In the genomic region with DNA sequence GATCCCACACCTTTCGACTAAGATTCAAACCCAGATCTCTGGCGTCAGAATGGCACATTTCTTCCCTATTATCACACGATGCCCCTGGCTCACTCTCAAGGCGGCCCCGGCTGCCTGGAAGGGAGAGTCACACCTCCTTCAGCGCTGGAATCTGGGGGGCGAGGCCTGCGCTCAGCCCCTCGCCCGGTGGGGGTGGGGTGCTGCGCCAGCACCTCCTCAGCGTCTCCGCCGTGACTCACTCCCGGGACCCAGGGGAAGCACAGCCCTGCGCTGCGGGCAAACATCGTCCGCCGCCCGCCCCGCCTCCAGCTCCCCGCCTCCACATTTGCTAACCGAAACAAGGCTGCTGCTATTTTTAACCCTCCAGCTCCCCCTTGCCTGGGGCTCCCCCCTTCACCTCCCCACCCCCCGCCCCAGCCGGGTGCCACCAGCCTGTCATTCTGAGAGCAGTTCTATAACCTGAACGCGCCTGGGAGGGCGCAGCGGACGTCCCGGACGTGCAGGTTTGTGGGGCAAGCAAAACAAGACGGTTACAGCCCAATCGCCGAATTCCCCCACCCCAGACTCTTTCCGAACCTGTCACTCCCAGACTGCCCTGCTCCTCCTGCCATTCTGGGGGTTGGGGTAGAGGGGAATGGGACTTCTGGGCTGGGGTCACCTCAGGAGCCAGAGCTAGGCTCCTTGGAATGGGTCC, we compare ENCODE assay signal across 8 cellular contexts. TPM values are rescaled to one million over a fixed set of nuclear protein-coding genes. Genes with fewer than 3 reads are reported as not detected.
DNase-seq lines count a peak whose midpoint lies in the region; ATAC-seq and TF ChIP-seq lines count a peak whose summit lies in the region.

No MANE protein-coding gene starts in this region.

- peaks cover 65% of the 10 kb centered on the region for H3K4me1 ChIP-seq in ectodermal cell (ENCODE audit: control insufficient read depth, insufficient read depth, low read length)

- H3K27me3 ChIP-seq in ectodermal cell (ENCODE audit: control insufficient read depth, insufficient read depth, low read length, poor library complexity, severe bottlenecking), result no peaks in the 10 kb centered on the region

- ATAC-seq in activated CD8-positive, alpha-beta T cell treated with anti-CD3 and anti-CD28 coated beads for 36 hours, result peak; percentile 68

- H3K27ac ChIP-seq in ectodermal cell (ENCODE audit: insufficient read depth, low read depth, low read length, poor library complexity, severe bottlenecking), result peak overlapping the region; percentile 77

- no peaks in the 10 kb centered on the region for H3K9me3 ChIP-seq in ectodermal cell (ENCODE audit: control insufficient read depth, low read length)

- CTCF ChIA-PET in activated CD8-positive, alpha-beta T cell treated with anti-CD3 and anti-CD28 coated beads for 36 hours (lab: Charles Lee), result interaction anchor here (0.8 to 19.8 kb wide), 8 partner anchors 9 to 72 kb away, joined by 3 to 624 read pairs (median 8); no protein-coding TSS in a partner anchor

- peak; percentile 93 for DNase-seq in GM10266 (ENCODE audit: extremely low spot score)
- DNase-seq in HFF-Myc (ENCODE audit: extremely low read depth, low read depth), result no peak
- peak; percentile 62 for DNase-seq in NCI-H1436 (lab: John Stamatoyannopoulos, UW)
- DNase-seq in activated CD8-positive, alpha-beta T cell treated with anti-CD3 and anti-CD28 coated beads for 36 hours, result peak; percentile 98
- peak; percentile 95 for DNase-seq in mesenteric fat pad (ENCODE audit: low spot score)
- DNase-seq in stimulated activated CD8-positive, alpha-beta memory T cell treated with anti-CD3 and anti-CD28 coated beads, Interleukin-15, amount 100 ng/mL, for 24 hours (ENCODE audit: low read depth), result peak; percentile 73
- DNase-seq in HuH-7 (ENCODE audit: low spot score), result no peak

- intact Hi-C loops in activated CD8-positive, alpha-beta T cell treated with anti-CD3 and anti-CD28 coated beads for 36 hours (cut with micrococcal nuclease), result loop anchor here (1.0 to 10.0 kb wide), 3 partner anchors 19 to 598 kb away; no protein-coding TSS in a partner anchor

- no peaks in the 10 kb centered on the region for H3K27me3 Mint-ChIP-seq in activated CD8-positive, alpha-beta T cell treated with anti-CD3 and anti-CD28 coated beads for 36 hours

- H3K27ac Mint-ChIP-seq in activated CD8-positive, alpha-beta T cell treated with anti-CD3 and anti-CD28 coated beads for 36 hours, result peak overlapping the region; percentile 98

- POLR2A ChIA-PET in activated CD8-positive, alpha-beta T cell treated with anti-CD3 and anti-CD28 coated beads for 36 hours (lab: Charles Lee), result interaction anchor here (0.7 to 37.9 kb wide), 12 partner anchors 9 to 1544 kb away, joined by 3 to 904 read pairs (median 4); partner anchors contain the start of gene SLC38A1

- peaks cover 63% of the 10 kb centered on the region for H3K4me1 Mint-ChIP-seq in activated CD8-positive, alpha-beta T cell treated with anti-CD3 and anti-CD28 coated beads for 36 hours (ENCODE audit: low read depth)

- H3K4me3 Mint-ChIP-seq in activated CD8-positive, alpha-beta T cell treated with anti-CD3 and anti-CD28 coated beads for 36 hours, result peak overlapping the region; percentile 86

- H3K4me3 ChIP-seq in HFF-Myc (replicated peaks; ENCODE audit: low read depth, low read length) (peak overlapping the region; percentile 38), ectodermal cell (ENCODE audit: insufficient read depth, low read depth, low read length) (peak overlapping the region; percentile 11)

- peaks cover 3% of the 10 kb centered on the region for H3K9me3 Mint-ChIP-seq in activated CD8-positive, alpha-beta T cell treated with anti-CD3 and anti-CD28 coated beads for 36 hours

- H3K36me3 Mint-ChIP-seq in activated CD8-positive, alpha-beta T cell treated with anti-CD3 and anti-CD28 coated beads for 36 hours (ENCODE audit: low read depth), result peaks cover 85% of the 10 kb centered on the region

- no peaks in the 10 kb centered on the region for H3K36me3 ChIP-seq in ectodermal cell (ENCODE audit: control insufficient read depth, insufficient read depth, low read length)

- 2% methylated on average over 35 to 37 of the region's 37 CpGs for WGBS in ectodermal cell, 2 experiments

- peak; percentile 36 for TF ChIP-seq CTCF in GM10266 (IDR thresholded peaks at IDR 0.05; ENCODE audit: control insufficient read depth, insufficient read depth, low read depth, missing control alignments)
- no peak for TF ChIP-seq CTCF in HFF-Myc (IDR thresholded peaks at IDR 0.05; ENCODE audit: low read depth, low read length, missing control alignments)
- TF ChIP-seq CTCF in activated CD8-positive, alpha-beta T cell treated with anti-CD3 and anti-CD28 coated beads for 36 hours (IDR thresholded peaks at IDR 0.05), result no peak

RNA-seq across cellular contexts. Expression of gene HDAC7, which starts 6.8 kb away (rescaled TPM):
- total RNA-seq in activated CD8-positive, alpha-beta T cell treated with anti-CD3 and anti-CD28 coated beads for 36 hours, result 100 to 1,000 TPM; 373 to 382 TPM
- polyA plus RNA-seq in ectodermal cell (2013, experiment 1 of 4), result 50.9 TPM
- polyA plus RNA-seq in ectodermal cell (2013, experiment 2 of 4), result 44.3 TPM
- 32.5 TPM for polyA plus RNA-seq in ectodermal cell (2013, experiment 3 of 4)
- 37.2 TPM for polyA plus RNA-seq in ectodermal cell (2013, experiment 4 of 4)
- 105 TPM for total RNA-seq in mesenteric fat pad

RNA-seq across cellular contexts. Expression of gene SLC48A1, which starts 39.9 kb away (rescaled TPM):
- total RNA-seq in activated CD8-positive, alpha-beta T cell treated with anti-CD3 and anti-CD28 coated beads for 36 hours, result 10 to 100 TPM in 1 of 2 experiments, 1 to 10 TPM in 1; 8.8 to 10.2 TPM
- polyA plus RNA-seq in ectodermal cell (2013, experiment 1 of 4), result 15.3 TPM
- polyA plus RNA-seq in ectodermal cell (2013, experiment 2 of 4), result 14.6 TPM
- 11.3 TPM for polyA plus RNA-seq in ectodermal cell (2013, experiment 3 of 4)
- polyA plus RNA-seq in ectodermal cell (2013, experiment 4 of 4), result 13.5 TPM
- total RNA-seq in mesenteric fat pad, result 40.3 TPM

RNA-seq across cellular contexts. Expression of gene RAPGEF3, which starts 54.3 kb away (rescaled TPM):
- under 1 TPM; 0.56 to 0.58 TPM for total RNA-seq in activated CD8-positive, alpha-beta T cell treated with anti-CD3 and anti-CD28 coated beads for 36 hours
- 1.1 TPM for polyA plus RNA-seq in ectodermal cell (2013, experiment 1 of 4)
- 1.1 TPM for polyA plus RNA-seq in ectodermal cell (2013, experiment 2 of 4)
- 2.0 TPM for polyA plus RNA-seq in ectodermal cell (2013, experiment 3 of 4)
- polyA plus RNA-seq in ectodermal cell (2013, experiment 4 of 4), result 1.8 TPM
- total RNA-seq in mesenteric fat pad, result 79.4 TPM

Comparison
In these comparisons a context has a peak if more than half of its experiments do, and no peak if none do; other contexts are left out.
1. DNase-seq: peak in GM10266 (single experiment), NCI-H1436 (single experiment), activated CD8-positive, alpha-beta T cell treated with anti-CD3 and anti-CD28 coated beads for 36 hours (single experiment), mesenteric fat pad (single experiment) and stimulated activated CD8-positive, alpha-beta memory T cell treated with anti-CD3 and anti-CD28 coated beads, Interleukin-15, amount 100 ng/mL, for 24 hours (single experiment); none in HFF-Myc (single experiment) and HuH-7 (single experiment).
2. RNA of gene RAPGEF3, which starts 54.3 kb away (total RNA-seq): 79.4 TPM in mesenteric fat pad (single experiment); 0.56 to 0.58 TPM in activated CD8-positive, alpha-beta T cell treated with anti-CD3 and anti-CD28 coated beads for 36 hours; every median in the first group is over 10 times any median in the second.